8 cellular contexts compared by ENCODE assay signal in the genomic region with DNA sequence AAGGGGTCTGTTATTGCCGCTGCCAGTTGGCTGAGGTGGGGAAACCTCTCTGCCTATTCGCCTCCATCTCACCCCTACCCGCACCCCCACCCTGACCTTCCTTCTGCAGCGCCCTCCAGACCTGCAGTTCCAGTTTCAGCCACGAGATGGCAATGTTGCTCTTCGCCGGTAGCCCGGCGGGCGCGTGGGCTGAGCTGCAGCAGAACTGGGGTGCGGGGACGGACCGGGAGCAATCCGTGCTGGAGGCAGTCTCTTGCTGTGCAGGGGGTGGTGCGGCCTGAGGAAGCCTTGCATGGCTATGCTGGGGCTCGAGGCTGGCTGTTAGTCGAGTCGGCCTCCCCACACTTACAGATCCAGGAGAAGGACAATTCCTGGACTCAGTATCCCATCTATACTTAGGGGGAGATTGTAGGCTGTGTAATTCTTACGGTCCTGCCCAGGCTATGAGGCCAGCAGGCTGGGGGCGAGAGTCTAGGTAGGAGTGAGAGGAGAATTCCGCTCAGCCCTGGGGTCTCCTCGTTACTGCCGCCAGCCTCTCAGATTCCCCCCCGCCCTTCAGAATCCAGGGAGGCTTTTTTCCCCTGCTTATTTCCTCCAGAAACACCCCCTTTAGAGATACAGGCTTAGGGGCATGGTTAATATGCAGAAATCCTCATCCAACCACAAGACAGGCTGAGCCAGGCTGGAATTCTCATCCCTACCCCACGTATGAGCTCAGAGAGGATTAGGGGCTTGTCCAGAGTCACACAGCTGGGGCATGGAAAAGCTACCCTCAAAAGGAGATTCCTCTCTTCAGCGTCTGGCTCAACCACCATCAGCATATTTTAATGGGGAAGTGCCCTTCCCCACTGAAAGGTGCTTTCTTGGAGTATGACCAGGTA. TPM values are rescaled to one million over a fixed set of nuclear protein-coding genes. Genes with fewer than 3 reads are reported as not detected.
A peak's percentile ranks its signal among the peaks of the same experiment; 100 is the strongest.
DNase-seq lines count a peak whose midpoint lies in the region; ATAC-seq lines count a peak whose summit lies in the region.

No MANE protein-coding gene starts in this region.

- H3K27me3 Mint-ChIP-seq in activated naive CD4-positive, alpha-beta T cell treated with anti-CD3 and anti-CD28 coated beads for 36 hours (ENCODE audit: low read depth) = peaks cover 46% of the 10 kb centered on the region

- H3K27ac Mint-ChIP-seq in activated naive CD4-positive, alpha-beta T cell treated with anti-CD3 and anti-CD28 coated beads for 36 hours = no peak overlapping the region

- intact Hi-C loops in activated naive CD4-positive, alpha-beta T cell treated with anti-CD3 and anti-CD28 coated beads for 36 hours (cut with micrococcal nuclease) = loop anchor here (1.0 to 10.0 kb wide), 6 partner anchors 147 to 1691 kb away; no protein-coding TSS in a partner anchor
- intact Hi-C loops in Right ventricle myocardium inferior (cut with DNase I) (loop anchor here (5.0 kb wide), 5 partner anchors 86 to 1694 kb away; no protein-coding TSS in a partner anchor), posterior vena cava (cut with DNase I) (no loop called here)

- DNase-seq in EL = peak; percentile 69
- DNase-seq in KBM-7 = peak; percentile 84
- peak; percentile 20 for DNase-seq in SHP77 treated with DMSO at 0.1 percent for 48 hours (lab: John Stamatoyannopoulos, UW)
- peak; percentile 83 for DNase-seq in activated naive CD4-positive, alpha-beta T cell treated with anti-CD3 and anti-CD28 coated beads for 36 hours
- peak; percentile 86 for DNase-seq in Right ventricle myocardium inferior (ENCODE audit: missing footprints)
- peak; percentile 91 for DNase-seq in posterior vena cava (ENCODE audit: low spot score)
- DNase-seq in ureter (ENCODE audit: low spot score) = peak; percentile 82

- CTCF ChIA-PET in activated naive CD4-positive, alpha-beta T cell treated with anti-CD3 and anti-CD28 coated beads for 36 hours (lab: Charles Lee) = interaction anchor here (0.7 to 2.1 kb wide), 10 partner anchors 13 to 219 kb away, joined by 3 to 8 read pairs (median 4); no protein-coding TSS in a partner anchor

- peaks cover 6% of the 10 kb centered on the region for H3K4me1 Mint-ChIP-seq in activated naive CD4-positive, alpha-beta T cell treated with anti-CD3 and anti-CD28 coated beads for 36 hours (ENCODE audit: low read depth)

- in situ Hi-C loops in KBM-7 (cut with MboI; ENCODE audit: low pct_unique_long_range_greater_than_20kb, low sequenced_read_pairs) = no loop called here

- no peak overlapping the region for H3K4me3 Mint-ChIP-seq in activated naive CD4-positive, alpha-beta T cell treated with anti-CD3 and anti-CD28 coated beads for 36 hours

- H3K9me3 Mint-ChIP-seq in activated naive CD4-positive, alpha-beta T cell treated with anti-CD3 and anti-CD28 coated beads for 36 hours = no peaks in the 10 kb centered on the region

- H3K36me3 Mint-ChIP-seq in activated naive CD4-positive, alpha-beta T cell treated with anti-CD3 and anti-CD28 coated beads for 36 hours (ENCODE audit: low read depth) = no peaks in the 10 kb centered on the region

- ATAC-seq in GM21576 (IDR thresholded peaks at IDR 0.05; ENCODE audit: unreplicated experiment) (peak; percentile 58), Right ventricle myocardium inferior (peak; percentile 66)

RNA-seq across cellular contexts. Expression of a gene that starts 2.8 kb away (rescaled TPM):
- total RNA-seq in activated naive CD4-positive, alpha-beta T cell treated with anti-CD3 and anti-CD28 coated beads for 36 hours = not detected
- 6.8 TPM for total RNA-seq in Right ventricle myocardium inferior
- total RNA-seq in posterior vena cava = under 1 TPM; 0.48 to 0.83 TPM
- 1.1 TPM for total RNA-seq in ureter

Comparison
In these comparisons a context has a peak if more than half of its experiments do, and no peak if none do; other contexts are left out.
1. Peak in every context shown above with its lines: DNase-seq and ATAC-seq.
2. DNase-seq: peak in every context shown above with its lines; median percentile 91 in posterior vena cava; 86 in Right ventricle myocardium inferior; 84 in KBM-7; 83 in activated naive CD4-positive, alpha-beta T cell treated with anti-CD3 and anti-CD28 coated beads for 36 hours; 82 in ureter; 69 in EL; 20 in SHP77 treated with DMSO at 0.1 percent for 48 hours.
3. intact Hi-C loops: an anchor here in activated naive CD4-positive, alpha-beta T cell treated with anti-CD3 and anti-CD28 coated beads for 36 hours (1.0 to 10.0 kb wide) and Right ventricle myocardium inferior (5.0 kb wide); none called in posterior vena cava.